15 cellular contexts compared by ENCODE assay signal in the genomic region with DNA sequence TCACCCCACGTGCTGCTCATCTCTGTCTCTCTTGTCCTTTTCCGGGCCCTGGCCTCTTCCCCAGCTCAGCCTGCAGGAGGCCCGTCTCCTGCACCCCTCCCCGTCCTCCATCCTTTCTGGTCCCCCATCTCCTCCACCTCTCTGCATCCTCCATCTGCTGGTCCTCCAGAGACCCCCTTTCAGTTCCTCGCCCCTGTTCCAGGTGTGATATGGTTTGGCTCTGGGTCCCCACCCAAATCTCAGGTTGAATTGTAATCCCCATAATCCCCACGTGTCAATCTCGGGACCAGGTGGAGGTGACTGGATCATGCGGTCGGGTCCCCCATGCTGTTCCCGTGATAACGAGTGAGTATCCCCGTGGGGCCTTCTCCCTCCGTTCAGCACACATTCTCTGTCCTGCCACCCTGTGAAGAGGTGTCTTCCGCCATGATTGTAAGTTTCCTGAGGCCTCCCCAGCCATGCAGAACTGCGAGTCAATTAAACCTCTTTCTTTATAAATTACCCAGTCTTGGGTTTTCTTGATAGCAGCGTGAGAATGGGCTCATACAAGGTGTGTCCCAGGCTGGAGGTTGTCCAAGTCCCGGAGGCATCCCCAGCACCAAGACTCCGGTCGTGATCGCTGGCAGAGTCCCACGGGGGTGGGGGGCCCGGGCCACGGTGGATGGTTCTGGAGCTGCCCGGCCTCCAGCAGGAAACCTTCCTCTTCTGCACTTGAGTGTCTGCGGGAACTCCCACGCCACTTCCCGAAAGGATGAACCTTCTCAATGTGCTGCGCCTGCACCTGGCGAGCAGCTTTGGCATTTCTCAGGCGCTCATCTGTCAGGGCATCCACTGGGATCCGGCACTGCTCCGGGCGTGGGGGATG. TPM values are rescaled to one million over a fixed set of nuclear protein-coding genes. Genes with fewer than 3 reads are reported as not detected.
DNase-seq lines count a peak whose midpoint lies in the region; ATAC-seq, FAIRE-seq and TF ChIP-seq lines count a peak whose summit lies in the region.
"Had no signal": no experiment of that assay in that cellular context is flagged by ENCODE, and none has a peak within 500 bp of the region (broad histone marks: within the 10 kb centered on the region; RNA-seq: fewer than 3 reads in every experiment).

No MANE protein-coding gene starts in this region.

- no peaks in the 10 kb centered on the region for H3K9me3 ChIP-seq in lung (ENCODE audit: control insufficient read depth in 2 of 2, insufficient read depth in 1 of 2, low read length in 1 of 2)
- H3K9me3 ChIP-seq: uterus had no signal

- no peaks in the 10 kb centered on the region for H3K9me3 Mint-ChIP-seq in activated naive CD4-positive, alpha-beta T cell treated with anti-CD3 and anti-CD28 coated beads, Interleukin-2, amount 50 U/mL, for 24 hours
- H3K9me3 Mint-ChIP-seq in activated naive CD4-positive, alpha-beta T cell treated with anti-CD3 and anti-CD28 coated beads, Interleukin-2, amount 50 U/mL, for 72 hours = peaks cover 5% of the 10 kb centered on the region in 2 donors
- H3K9me3 Mint-ChIP-seq in activated T-cell treated with anti-CD3 and anti-CD28 coated beads, Interleukin-2, amount 50 U/mL, for 72 hours = peaks cover 3% of the 10 kb centered on the region in 2 donors
- H3K9me3 Mint-ChIP-seq in stimulated activated naive CD8-positive, alpha-beta T cell treated with anti-CD3 and anti-CD28 coated beads, Interleukin-15, amount 100 ng/mL, for 72 hours = peaks cover 0 to 5% of the 10 kb centered on the region in 2 donors

- H3K27me3 Mint-ChIP-seq in activated naive CD4-positive, alpha-beta T cell treated with anti-CD3 and anti-CD28 coated beads, Interleukin-2, amount 50 U/mL, for 24 hours = no peaks in the 10 kb centered on the region
- peaks cover 11% of the 10 kb centered on the region for H3K27me3 Mint-ChIP-seq in activated T-cell treated with anti-CD3 and anti-CD28 coated beads, Interleukin-2, amount 50 U/mL, for 72 hours (ENCODE audit: low read depth)
- H3K27me3 Mint-ChIP-seq in stimulated activated naive CD8-positive, alpha-beta T cell treated with anti-CD3 and anti-CD28 coated beads, Interleukin-15, amount 100 ng/mL, for 72 hours = no peaks in the 10 kb centered on the region

- no peaks in the 10 kb centered on the region for H3K36me3 ChIP-seq in lung (ENCODE audit: control insufficient read depth in 2 of 2, insufficient read depth in 2 of 2, low read length in 2 of 2)
- H3K36me3 ChIP-seq: uterus had no signal

- 67 to 73% methylated on average over 33 of the region's 33 CpGs for WGBS in lung, 2 donors

- H3K4me3 ChIP-seq in lung = no peak overlapping the region
- H3K4me3 ChIP-seq: uterus had no signal

- peak overlapping the region; percentile 76 for H3K27ac Mint-ChIP-seq in activated naive CD4-positive, alpha-beta T cell treated with anti-CD3 and anti-CD28 coated beads, Interleukin-2, amount 50 U/mL, for 24 hours
- no peak overlapping the region for H3K27ac Mint-ChIP-seq in activated naive CD4-positive, alpha-beta T cell treated with anti-CD3 and anti-CD28 coated beads, Interleukin-2, amount 50 U/mL, for 72 hours
- no peak overlapping the region for H3K27ac Mint-ChIP-seq in activated T-cell treated with anti-CD3 and anti-CD28 coated beads, Interleukin-2, amount 50 U/mL, for 72 hours
- H3K27ac Mint-ChIP-seq in stimulated activated naive CD8-positive, alpha-beta T cell treated with anti-CD3 and anti-CD28 coated beads, Interleukin-15, amount 100 ng/mL, for 72 hours = no peak overlapping the region
- H3K27ac Mint-ChIP-seq: activated CD4-positive, alpha-beta T cell treated with anti-CD3 and anti-CD28 coated beads for 36 hours had no signal

- DNase-seq in activated naive CD4-positive, alpha-beta T cell treated with anti-CD3 and anti-CD28 coated beads, Interleukin-2, amount 50 U/mL, for 72 hours (ENCODE audit: low spot score in 2 of 2) = no peak
- no peak for DNase-seq in activated T-cell treated with anti-CD3 and anti-CD28 coated beads, Interleukin-2, amount 50 U/mL, for 72 hours
- DNase-seq in lung (ENCODE audit: low spot score) = peak; percentile 28
- no peak for DNase-seq in stimulated activated naive CD8-positive, alpha-beta T cell treated with anti-CD3 and anti-CD28 coated beads, Interleukin-15, amount 100 ng/mL, for 72 hours
- no peak for DNase-seq in cerebellar nuclear complex (lab: John Stamatoyannopoulos, UW)
- no peak for DNase-seq in frontal cortex (ENCODE audit: low spot score in 2 of 2)
- DNase-seq: activated CD4-positive, alpha-beta T cell treated with anti-CD3 and anti-CD28 coated beads for 36 hours; hypothalamus; IMR-90; NCI-H1417; PC-3 had no signal

- peaks cover 6 to 7% of the 10 kb centered on the region in 2 donors for H3K4me1 ChIP-seq in lung (ENCODE audit: control insufficient read depth in 2 of 2, insufficient read depth in 2 of 2, low read length in 2 of 2)

- H3K4me1 Mint-ChIP-seq in activated naive CD4-positive, alpha-beta T cell treated with anti-CD3 and anti-CD28 coated beads, Interleukin-2, amount 50 U/mL, for 24 hours = peaks cover 16% of the 10 kb centered on the region
- peaks cover 19% of the 10 kb centered on the region for H3K4me1 Mint-ChIP-seq in activated T-cell treated with anti-CD3 and anti-CD28 coated beads, Interleukin-2, amount 50 U/mL, for 72 hours (ENCODE audit: low read depth)
- peaks cover 10% of the 10 kb centered on the region for H3K4me1 Mint-ChIP-seq in stimulated activated naive CD8-positive, alpha-beta T cell treated with anti-CD3 and anti-CD28 coated beads, Interleukin-15, amount 100 ng/mL, for 72 hours

- no peak for TF ChIP-seq CTCF in lung (IDR thresholded peaks at IDR 0.05; ENCODE audit: control extremely low read depth, extremely low read depth)

- FAIRE-seq in frontal cortex (lab: Jason Lieb, UNC) = no peak

- ATAC-seq in activated naive CD4-positive, alpha-beta T cell treated with anti-CD3 and anti-CD28 coated beads, Interleukin-2, amount 50 U/mL, for 72 hours = no peak
- ATAC-seq in activated T-cell treated with anti-CD3 and anti-CD28 coated beads, Interleukin-2, amount 50 U/mL, for 72 hours (replicated peaks in 1 of 2) = no peak
- ATAC-seq in lung (ENCODE audit: insufficient read depth, low FRiP score) = no peak
- ATAC-seq in stimulated activated naive CD8-positive, alpha-beta T cell treated with anti-CD3 and anti-CD28 coated beads, Interleukin-15, amount 100 ng/mL, for 72 hours = no peak
- no peak for ATAC-seq in GM18870 (IDR thresholded peaks at IDR 0.05; ENCODE audit: unreplicated experiment)
- ATAC-seq: activated CD4-positive, alpha-beta T cell treated with anti-CD3 and anti-CD28 coated beads for 36 hours; esophagus mucosa; PC-3 had no signal

- peak overlapping the region; percentile 65 for H3K4me3 Mint-ChIP-seq in activated naive CD4-positive, alpha-beta T cell treated with anti-CD3 and anti-CD28 coated beads, Interleukin-2, amount 50 U/mL, for 24 hours
- peak overlapping the region; percentile 62 to 75 for H3K4me3 Mint-ChIP-seq in activated T-cell treated with anti-CD3 and anti-CD28 coated beads, Interleukin-2, amount 50 U/mL, for 72 hours
- H3K4me3 Mint-ChIP-seq in stimulated activated naive CD8-positive, alpha-beta T cell treated with anti-CD3 and anti-CD28 coated beads, Interleukin-15, amount 100 ng/mL, for 72 hours = peak overlapping the region; percentile 58 to 75

- H3K36me3 Mint-ChIP-seq in activated naive CD4-positive, alpha-beta T cell treated with anti-CD3 and anti-CD28 coated beads, Interleukin-2, amount 50 U/mL, for 24 hours = no peaks in the 10 kb centered on the region
- peaks cover 6 to 10% of the 10 kb centered on the region in 2 donors for H3K36me3 Mint-ChIP-seq in activated naive CD4-positive, alpha-beta T cell treated with anti-CD3 and anti-CD28 coated beads, Interleukin-2, amount 50 U/mL, for 72 hours
- H3K36me3 Mint-ChIP-seq in activated T-cell treated with anti-CD3 and anti-CD28 coated beads, Interleukin-2, amount 50 U/mL, for 72 hours (ENCODE audit: insufficient read depth in 2 of 2) = peaks cover 3 to 12% of the 10 kb centered on the region in 2 donors

- H3K27me3 ChIP-seq in lung (ENCODE audit: control insufficient read depth, insufficient read depth) = no peaks in the 10 kb centered on the region
- H3K27me3 ChIP-seq: uterus had no signal

- H3K27ac ChIP-seq in lung (ENCODE audit: low read depth in 1 of 2, low read length in 1 of 2) = no peak overlapping the region

RNA-seq across cellular contexts. Expression of gene TOLLIP, which starts 29.0 kb away (rescaled TPM):
- 10 to 100 TPM; 29.5 to 36.1 TPM for total RNA-seq in activated naive CD4-positive, alpha-beta T cell treated with anti-CD3 and anti-CD28 coated beads, Interleukin-2, amount 50 U/mL, for 72 hours
- 10 to 100 TPM; 32.9 to 34.1 TPM for total RNA-seq in activated T-cell treated with anti-CD3 and anti-CD28 coated beads, Interleukin-2, amount 50 U/mL, for 72 hours
- total RNA-seq in lung (10 to 100 TPM; 26.9 to 79.4 TPM), frontal cortex (18.8 TPM)
- polyA plus RNA-seq in lung = 10 to 100 TPM; 39.2 to 47.7 TPM

RNA-seq across cellular contexts. Expression of gene BRSK2, which starts 51.3 kb away (rescaled TPM):
- 1 to 10 TPM in 1 of 2 donors, under 1 TPM in 1; 0.45 to 1.3 TPM for total RNA-seq in activated naive CD4-positive, alpha-beta T cell treated with anti-CD3 and anti-CD28 coated beads, Interleukin-2, amount 50 U/mL, for 72 hours
- under 1 TPM; 0.51 to 0.84 TPM for total RNA-seq in activated T-cell treated with anti-CD3 and anti-CD28 coated beads, Interleukin-2, amount 50 U/mL, for 72 hours
- total RNA-seq in lung (under 1 TPM; 0.51 to 0.52 TPM), frontal cortex (35.9 TPM)
- under 1 TPM; 0.35 to 0.56 TPM for polyA plus RNA-seq in lung

Comparison
In these comparisons a context has a peak if more than half of its experiments do, and no peak if none do; other contexts are left out.
1. RNA of gene BRSK2, which starts 51.3 kb away (total RNA-seq): 35.9 TPM in frontal cortex (single experiment); 0.45 to 1.3 TPM in activated naive CD4-positive, alpha-beta T cell treated with anti-CD3 and anti-CD28 coated beads, Interleukin-2, amount 50 U/mL, for 72 hours, 0.51 to 0.84 TPM in activated T-cell treated with anti-CD3 and anti-CD28 coated beads, Interleukin-2, amount 50 U/mL, for 72 hours and 0.51 to 0.52 TPM in lung; every median in the first group is over 10 times any median in the second.
2. Peak in every context shown above with its lines, with median percentiles within 50 percentile points of each other: H3K4me3 Mint-ChIP-seq.